In genomic region chr6:31197559-31198305, GRCh38 we compare ENCODE assay signal across 1 cellular context.
A peak's percentile ranks its signal among the peaks of the same experiment; 100 is the strongest.
TF ChIP-seq lines count a peak whose summit lies in the region.

No MANE protein-coding gene starts in this region.

TF ChIP-seq in A549, 52 proteins besides CTCF, POLR2A, EP300 and RAD21 (continued from another document):
- TF ChIP-seq MYC (IDR thresholded peaks at IDR 0.05; ENCODE audit: borderline replicate concordance, low read length) (no peak), ESRRA (IDR thresholded peaks at IDR 0.05; ENCODE audit: borderline replicate concordance, low read length) (no peak), GATA3 (IDR thresholded peaks at IDR 0.05; ENCODE audit: borderline replicate concordance) (no peak), ATOH8 (CRISPR knock-in tag; IDR thresholded peaks at IDR 0.05; ENCODE audit: low read depth) (no peak), SREBF2 (IDR thresholded peaks at IDR 0.05) (no peak), CEBPB (IDR thresholded peaks at IDR 0.05) (no peak), FOSB (CRISPR knock-in tag; IDR thresholded peaks at IDR 0.05) (no peak), JUN (IDR thresholded peaks at IDR 0.05) (peak in 1 of 2 experiments; percentile 35; a peak in 1 of 5 replicates), ZSCAN20 (CRISPR knock-in tag; IDR thresholded peaks at IDR 0.05) (no peak), KDM1A (IDR thresholded peaks at IDR 0.05; ENCODE audit: low read depth) (no peak), NR3C1 (IDR thresholded peaks at IDR 0.05) (no peak), CBX8 (IDR thresholded peaks at IDR 0.05) (no peak), FOSL2 (IDR thresholded peaks at IDR 0.05) (0 out of 2 replicates have a peak, but pooled peaks have one; percentile 7), FOSL2 (CRISPR knock-in tag; IDR thresholded peaks at IDR 0.05) (no peak; the same call in 1 of the 2 replicates), ZC3H11A (IDR thresholded peaks at IDR 0.05) (no peak), TFCP2L1 (CRISPR knock-in tag; IDR thresholded peaks at IDR 0.05) (no peak)
- TF ChIP-seq, protein P1, sequence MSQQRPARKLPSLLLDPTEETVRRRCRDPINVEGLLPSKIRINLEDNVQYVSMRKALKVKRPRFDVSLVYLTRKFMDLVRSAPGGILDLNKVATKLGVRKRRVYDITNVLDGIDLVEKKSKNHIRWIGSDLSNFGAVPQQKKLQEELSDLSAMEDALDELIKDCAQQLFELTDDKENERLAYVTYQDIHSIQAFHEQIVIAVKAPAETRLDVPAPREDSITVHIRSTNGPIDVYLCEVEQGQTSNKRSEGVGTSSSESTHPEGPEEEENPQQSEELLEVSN (IDR thresholded peaks at IDR 0.05; ENCODE audit: borderline replicate concordance, low read depth): no peak
- TF ChIP-seq, protein P2, sequence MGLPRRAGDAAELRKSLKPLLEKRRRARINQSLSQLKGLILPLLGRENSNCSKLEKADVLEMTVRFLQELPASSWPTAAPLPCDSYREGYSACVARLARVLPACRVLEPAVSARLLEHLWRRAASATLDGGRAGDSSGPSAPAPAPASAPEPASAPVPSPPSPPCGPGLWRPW (IDR thresholded peaks at IDR 0.05): no peak
- TF ChIP-seq, protein P3, sequence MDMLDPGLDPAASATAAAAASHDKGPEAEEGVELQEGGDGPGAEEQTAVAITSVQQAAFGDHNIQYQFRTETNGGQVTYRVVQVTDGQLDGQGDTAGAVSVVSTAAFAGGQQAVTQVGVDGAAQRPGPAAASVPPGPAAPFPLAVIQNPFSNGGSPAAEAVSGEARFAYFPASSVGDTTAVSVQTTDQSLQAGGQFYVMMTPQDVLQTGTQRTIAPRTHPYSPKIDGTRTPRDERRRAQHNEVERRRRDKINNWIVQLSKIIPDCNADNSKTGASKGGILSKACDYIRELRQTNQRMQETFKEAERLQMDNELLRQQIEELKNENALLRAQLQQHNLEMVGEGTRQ (IDR thresholded peaks at IDR 0.05): no peak
